1 cellular context compared by ENCODE assay signal in the genomic region with DNA sequence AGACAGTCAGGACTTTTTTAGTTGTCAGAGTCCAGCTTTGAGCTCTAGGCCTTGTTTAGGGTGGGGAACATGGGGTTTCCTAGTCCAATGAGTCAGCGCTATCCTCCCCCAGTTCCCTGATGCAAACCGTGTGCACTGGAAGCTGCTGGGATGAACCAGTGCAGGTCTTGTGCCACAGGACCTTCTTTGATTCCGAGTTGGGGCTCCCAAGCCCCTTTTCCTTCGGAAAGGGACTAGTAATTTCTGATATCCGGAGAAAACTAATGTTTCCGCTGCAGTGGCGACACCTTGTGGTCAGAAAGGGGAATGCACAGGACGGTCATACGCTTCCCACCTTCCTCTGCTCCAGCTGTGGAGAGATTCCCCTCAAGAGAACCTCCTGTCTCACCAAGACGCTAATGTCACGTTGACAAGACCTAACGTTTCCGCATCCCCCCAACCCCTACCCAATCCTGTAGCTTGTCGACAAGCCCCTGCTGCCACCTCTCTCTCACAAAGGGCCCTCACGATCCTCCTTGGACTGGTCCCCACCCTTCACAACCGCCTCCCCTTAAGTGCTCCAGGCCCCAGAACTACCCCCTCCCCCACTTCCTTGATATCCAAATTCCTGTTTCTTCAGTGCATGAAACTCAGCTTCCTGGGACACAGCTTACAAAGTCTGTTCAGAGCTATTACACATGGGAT.
TF ChIP-seq lines count a peak whose summit lies in the region.

No MANE protein-coding gene starts in this region.

TF ChIP-seq in K562, 482 proteins besides CTCF, POLR2A, EP300 and RAD21 (continued from another document and continues in another):
- TF ChIP-seq, protein P1, sequence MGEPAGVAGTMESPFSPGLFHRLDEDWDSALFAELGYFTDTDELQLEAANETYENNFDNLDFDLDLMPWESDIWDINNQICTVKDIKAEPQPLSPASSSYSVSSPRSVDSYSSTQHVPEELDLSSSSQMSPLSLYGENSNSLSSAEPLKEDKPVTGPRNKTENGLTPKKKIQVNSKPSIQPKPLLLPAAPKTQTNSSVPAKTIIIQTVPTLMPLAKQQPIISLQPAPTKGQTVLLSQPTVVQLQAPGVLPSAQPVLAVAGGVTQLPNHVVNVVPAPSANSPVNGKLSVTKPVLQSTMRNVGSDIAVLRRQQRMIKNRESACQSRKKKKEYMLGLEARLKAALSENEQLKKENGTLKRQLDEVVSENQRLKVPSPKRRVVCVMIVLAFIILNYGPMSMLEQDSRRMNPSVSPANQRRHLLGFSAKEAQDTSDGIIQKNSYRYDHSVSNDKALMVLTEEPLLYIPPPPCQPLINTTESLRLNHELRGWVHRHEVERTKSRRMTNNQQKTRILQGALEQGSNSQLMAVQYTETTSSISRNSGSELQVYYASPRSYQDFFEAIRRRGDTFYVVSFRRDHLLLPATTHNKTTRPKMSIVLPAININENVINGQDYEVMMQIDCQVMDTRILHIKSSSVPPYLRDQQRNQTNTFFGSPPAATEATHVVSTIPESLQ (CRISPR knock-in tag; IDR thresholded peaks at IDR 0.05), result no peak
- TF ChIP-seq RFX5 (IDR thresholded peaks at IDR 0.05; ENCODE audit: low read depth, low read length) (no peak), ZNF696 (CRISPR knock-in tag; conservative IDR thresholded peaks at IDR 0.05) (no peak), BRCA1 (IDR thresholded peaks at IDR 0.05) (no peak), BRCA1 (CRISPR knock-in tag; IDR thresholded peaks at IDR 0.05) (no peak), HOXB6 (CRISPR knock-in tag; IDR thresholded peaks at IDR 0.05; ENCODE audit: borderline replicate concordance) (no peak), SMARCE1 (IDR thresholded peaks at IDR 0.05) (no peak), SMARCA4 (IDR thresholded peaks at IDR 0.05) (peak; percentile 15; the same call in 1 of the 2 replicates), ZNF197 (CRISPR knock-in tag; IDR thresholded peaks at IDR 0.05; ENCODE audit: low read depth) (no peak), MAFF (IDR thresholded peaks at IDR 0.05; ENCODE audit: low read length) (peak; percentile 54), NFXL1 (CRISPR knock-in tag; IDR thresholded peaks at IDR 0.05) (no peak), ZNF668 (CRISPR knock-in tag; IDR thresholded peaks at IDR 0.05) (no peak), ETV1 (tag; conservative IDR thresholded peaks at IDR 0.05; ENCODE audit: low read depth) (peak; percentile 96), DNMT1 (IDR thresholded peaks at IDR 0.05) (no peak), EZH2 (IDR thresholded peaks at IDR 0.05; ENCODE audit: borderline replicate concordance, low read depth, low read length) (no peak), CBX3 (IDR thresholded peaks at IDR 0.05; ENCODE audit: borderline replicate concordance in 1 of 2, low read length in 2 of 2) (no peak), ZNF316 (IDR thresholded peaks at IDR 0.05) (peak; percentile 83), ZNF324 (CRISPR knock-in tag; IDR thresholded peaks at IDR 0.05) (no peak), DPF2 (IDR thresholded peaks at IDR 0.05) (peak; percentile 36; the same call in 1 of the 2 replicates), MED1 (CRISPR knock-in tag; IDR thresholded peaks at IDR 0.05; ENCODE audit: borderline replicate concordance) (no peak), NCOA6 (IDR thresholded peaks at IDR 0.05) (no peak), NR2F6 (CRISPR knock-in tag; IDR thresholded peaks at IDR 0.05) (no peak), TCF3 (CRISPR knock-in tag; IDR thresholded peaks at IDR 0.05) (no peak), ZNF583 (CRISPR knock-in tag; IDR thresholded peaks at IDR 0.05) (no peak; the same call in 1 of the 2 replicates), BDP1 (IDR thresholded peaks at IDR 0.05; ENCODE audit: insufficient read depth, insufficient read length) (no peak), ZNF780A (CRISPR knock-in tag; IDR thresholded peaks at IDR 0.05) (no peak), C11orf30 (IDR thresholded peaks at IDR 0.05; ENCODE audit: low read depth) (peak; percentile 79), GATAD2A (IDR thresholded peaks at IDR 0.05) (no peak), ZNF217 (CRISPR knock-in tag; IDR thresholded peaks at IDR 0.05) (no peak), MBD2 (IDR thresholded peaks at IDR 0.05; ENCODE audit: borderline replicate concordance, low read depth) (no peak), ADNP (tag; IDR thresholded peaks at IDR 0.05) (no peak)
- TF ChIP-seq, protein P2, sequence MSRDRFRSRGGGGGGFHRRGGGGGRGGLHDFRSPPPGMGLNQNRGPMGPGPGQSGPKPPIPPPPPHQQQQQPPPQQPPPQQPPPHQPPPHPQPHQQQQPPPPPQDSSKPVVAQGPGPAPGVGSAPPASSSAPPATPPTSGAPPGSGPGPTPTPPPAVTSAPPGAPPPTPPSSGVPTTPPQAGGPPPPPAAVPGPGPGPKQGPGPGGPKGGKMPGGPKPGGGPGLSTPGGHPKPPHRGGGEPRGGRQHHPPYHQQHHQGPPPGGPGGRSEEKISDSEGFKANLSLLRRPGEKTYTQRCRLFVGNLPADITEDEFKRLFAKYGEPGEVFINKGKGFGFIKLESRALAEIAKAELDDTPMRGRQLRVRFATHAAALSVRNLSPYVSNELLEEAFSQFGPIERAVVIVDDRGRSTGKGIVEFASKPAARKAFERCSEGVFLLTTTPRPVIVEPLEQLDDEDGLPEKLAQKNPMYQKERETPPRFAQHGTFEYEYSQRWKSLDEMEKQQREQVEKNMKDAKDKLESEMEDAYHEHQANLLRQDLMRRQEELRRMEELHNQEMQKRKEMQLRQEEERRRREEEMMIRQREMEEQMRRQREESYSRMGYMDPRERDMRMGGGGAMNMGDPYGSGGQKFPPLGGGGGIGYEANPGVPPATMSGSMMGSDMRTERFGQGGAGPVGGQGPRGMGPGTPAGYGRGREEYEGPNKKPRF (IDR thresholded peaks at IDR 0.05; ENCODE audit: low read depth, low read length), result no peak
- TF ChIP-seq, protein P3, sequence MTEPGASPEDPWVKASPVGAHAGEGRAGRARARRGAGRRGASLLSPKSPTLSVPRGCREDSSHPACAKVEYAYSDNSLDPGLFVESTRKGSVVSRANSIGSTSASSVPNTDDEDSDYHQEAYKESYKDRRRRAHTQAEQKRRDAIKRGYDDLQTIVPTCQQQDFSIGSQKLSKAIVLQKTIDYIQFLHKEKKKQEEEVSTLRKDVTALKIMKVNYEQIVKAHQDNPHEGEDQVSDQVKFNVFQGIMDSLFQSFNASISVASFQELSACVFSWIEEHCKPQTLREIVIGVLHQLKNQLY (CRISPR knock-in tag; conservative IDR thresholded peaks at IDR 0.05), result no peak
- TF ChIP-seq, protein P4, sequence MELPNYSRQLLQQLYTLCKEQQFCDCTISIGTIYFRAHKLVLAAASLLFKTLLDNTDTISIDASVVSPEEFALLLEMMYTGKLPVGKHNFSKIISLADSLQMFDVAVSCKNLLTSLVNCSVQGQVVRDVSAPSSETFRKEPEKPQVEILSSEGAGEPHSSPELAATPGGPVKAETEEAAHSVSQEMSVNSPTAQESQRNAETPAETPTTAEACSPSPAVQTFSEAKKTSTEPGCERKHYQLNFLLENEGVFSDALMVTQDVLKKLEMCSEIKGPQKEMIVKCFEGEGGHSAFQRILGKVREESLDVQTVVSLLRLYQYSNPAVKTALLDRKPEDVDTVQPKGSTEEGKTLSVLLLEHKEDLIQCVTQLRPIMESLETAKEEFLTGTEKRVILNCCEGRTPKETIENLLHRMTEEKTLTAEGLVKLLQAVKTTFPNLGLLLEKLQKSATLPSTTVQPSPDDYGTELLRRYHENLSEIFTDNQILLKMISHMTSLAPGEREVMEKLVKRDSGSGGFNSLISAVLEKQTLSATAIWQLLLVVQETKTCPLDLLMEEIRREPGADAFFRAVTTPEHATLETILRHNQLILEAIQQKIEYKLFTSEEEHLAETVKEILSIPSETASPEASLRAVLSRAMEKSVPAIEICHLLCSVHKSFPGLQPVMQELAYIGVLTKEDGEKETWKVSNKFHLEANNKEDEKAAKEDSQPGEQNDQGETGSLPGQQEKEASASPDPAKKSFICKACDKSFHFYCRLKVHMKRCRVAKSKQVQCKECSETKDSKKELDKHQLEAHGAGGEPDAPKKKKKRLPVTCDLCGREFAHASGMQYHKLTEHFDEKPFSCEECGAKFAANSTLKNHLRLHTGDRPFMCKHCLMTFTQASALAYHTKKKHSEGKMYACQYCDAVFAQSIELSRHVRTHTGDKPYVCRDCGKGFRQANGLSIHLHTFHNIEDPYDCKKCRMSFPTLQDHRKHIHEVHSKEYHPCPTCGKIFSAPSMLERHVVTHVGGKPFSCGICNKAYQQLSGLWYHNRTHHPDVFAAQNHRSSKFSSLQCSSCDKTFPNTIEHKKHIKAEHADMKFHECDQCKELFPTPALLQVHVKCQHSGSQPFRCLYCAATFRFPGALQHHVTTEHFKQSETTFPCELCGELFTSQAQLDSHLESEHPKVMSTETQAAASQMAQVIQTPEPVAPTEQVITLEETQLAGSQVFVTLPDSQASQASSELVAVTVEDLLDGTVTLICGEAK (IDR thresholded peaks at IDR 0.05), result no peak
- TF ChIP-seq, protein P4 (CRISPR knock-in tag; IDR thresholded peaks at IDR 0.05), result no peak
- TF ChIP-seq, protein P5, sequence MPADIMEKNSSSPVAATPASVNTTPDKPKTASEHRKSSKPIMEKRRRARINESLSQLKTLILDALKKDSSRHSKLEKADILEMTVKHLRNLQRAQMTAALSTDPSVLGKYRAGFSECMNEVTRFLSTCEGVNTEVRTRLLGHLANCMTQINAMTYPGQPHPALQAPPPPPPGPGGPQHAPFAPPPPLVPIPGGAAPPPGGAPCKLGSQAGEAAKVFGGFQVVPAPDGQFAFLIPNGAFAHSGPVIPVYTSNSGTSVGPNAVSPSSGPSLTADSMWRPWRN (IDR thresholded peaks at IDR 0.05; ENCODE audit: low read depth), result no peak
- TF ChIP-seq, protein P6, sequence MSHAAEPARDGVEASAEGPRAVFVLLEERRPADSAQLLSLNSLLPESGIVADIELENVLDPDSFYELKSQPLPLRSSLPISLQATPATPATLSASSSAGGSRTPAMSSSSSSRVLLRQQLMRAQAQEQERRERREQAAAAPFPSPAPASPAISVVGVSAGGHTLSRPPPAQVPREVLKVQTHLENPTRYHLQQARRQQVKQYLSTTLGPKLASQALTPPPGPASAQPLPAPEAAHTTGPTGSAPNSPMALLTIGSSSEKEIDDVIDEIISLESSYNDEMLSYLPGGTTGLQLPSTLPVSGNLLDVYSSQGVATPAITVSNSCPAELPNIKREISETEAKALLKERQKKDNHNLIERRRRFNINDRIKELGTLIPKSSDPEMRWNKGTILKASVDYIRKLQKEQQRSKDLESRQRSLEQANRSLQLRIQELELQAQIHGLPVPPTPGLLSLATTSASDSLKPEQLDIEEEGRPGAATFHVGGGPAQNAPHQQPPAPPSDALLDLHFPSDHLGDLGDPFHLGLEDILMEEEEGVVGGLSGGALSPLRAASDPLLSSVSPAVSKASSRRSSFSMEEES (CRISPR knock-in tag; IDR thresholded peaks at IDR 0.05), result no peak
- TF ChIP-seq, protein P7, sequence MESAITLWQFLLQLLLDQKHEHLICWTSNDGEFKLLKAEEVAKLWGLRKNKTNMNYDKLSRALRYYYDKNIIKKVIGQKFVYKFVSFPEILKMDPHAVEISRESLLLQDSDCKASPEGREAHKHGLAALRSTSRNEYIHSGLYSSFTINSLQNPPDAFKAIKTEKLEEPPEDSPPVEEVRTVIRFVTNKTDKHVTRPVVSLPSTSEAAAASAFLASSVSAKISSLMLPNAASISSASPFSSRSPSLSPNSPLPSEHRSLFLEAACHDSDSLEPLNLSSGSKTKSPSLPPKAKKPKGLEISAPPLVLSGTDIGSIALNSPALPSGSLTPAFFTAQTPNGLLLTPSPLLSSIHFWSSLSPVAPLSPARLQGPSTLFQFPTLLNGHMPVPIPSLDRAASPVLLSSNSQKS (CRISPR knock-in tag; IDR thresholded peaks at IDR 0.05), result no peak
- TF ChIP-seq, protein P8, sequence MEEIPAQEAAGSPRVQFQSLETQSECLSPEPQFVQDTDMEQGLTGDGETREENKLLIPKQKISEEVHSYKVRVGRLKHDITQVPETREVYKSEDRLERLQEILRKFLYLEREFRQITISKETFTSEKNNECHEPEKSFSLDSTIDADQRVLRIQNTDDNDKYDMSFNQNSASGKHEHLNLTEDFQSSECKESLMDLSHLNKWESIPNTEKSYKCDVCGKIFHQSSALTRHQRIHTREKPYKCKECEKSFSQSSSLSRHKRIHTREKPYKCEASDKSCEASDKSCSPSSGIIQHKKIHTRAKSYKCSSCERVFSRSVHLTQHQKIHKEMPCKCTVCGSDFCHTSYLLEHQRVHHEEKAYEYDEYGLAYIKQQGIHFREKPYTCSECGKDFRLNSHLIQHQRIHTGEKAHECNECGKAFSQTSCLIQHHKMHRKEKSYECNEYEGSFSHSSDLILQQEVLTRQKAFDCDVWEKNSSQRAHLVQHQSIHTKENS (CRISPR knock-in tag; IDR thresholded peaks at IDR 0.05), result no peak
- TF ChIP-seq, protein P9, sequence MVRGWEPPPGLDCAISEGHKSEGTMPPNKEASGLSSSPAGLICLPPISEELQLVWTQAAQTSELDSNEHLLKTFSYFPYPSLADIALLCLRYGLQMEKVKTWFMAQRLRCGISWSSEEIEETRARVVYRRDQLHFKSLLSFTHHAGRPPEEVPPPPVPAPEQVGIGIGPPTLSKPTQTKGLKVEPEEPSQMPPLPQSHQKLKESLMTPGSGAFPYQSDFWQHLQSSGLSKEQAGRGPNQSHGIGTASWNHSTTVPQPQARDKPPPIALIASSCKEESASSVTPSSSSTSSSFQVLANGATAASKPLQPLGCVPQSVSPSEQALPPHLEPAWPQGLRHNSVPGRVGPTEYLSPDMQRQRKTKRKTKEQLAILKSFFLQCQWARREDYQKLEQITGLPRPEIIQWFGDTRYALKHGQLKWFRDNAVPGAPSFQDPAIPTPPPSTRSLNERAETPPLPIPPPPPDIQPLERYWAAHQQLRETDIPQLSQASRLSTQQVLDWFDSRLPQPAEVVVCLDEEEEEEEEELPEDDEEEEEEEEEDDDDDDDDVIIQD (CRISPR knock-in tag; IDR thresholded peaks at IDR 0.05), result no peak
